ENCODE assay signal across 27 cellular contexts in the genomic region with DNA sequence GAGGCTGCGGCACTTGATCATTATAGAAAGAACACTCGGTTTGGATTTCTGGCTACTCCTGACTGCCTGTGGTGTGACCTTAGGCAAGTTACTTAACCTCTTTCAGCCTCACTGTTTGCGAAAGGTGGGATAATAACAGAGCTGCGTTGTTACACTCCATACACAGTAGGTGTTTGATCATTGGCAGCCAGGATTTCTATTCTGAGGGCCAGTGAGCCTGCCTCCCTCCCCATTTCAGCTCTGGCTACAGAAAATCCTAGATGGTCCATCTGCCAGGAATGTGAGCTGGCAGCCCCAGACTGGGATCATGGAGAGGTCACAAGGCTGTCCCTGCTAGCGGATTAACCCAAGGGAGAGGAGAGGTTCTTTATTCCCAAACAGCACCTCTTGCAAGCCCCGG. TPM values are rescaled to one million over a fixed set of nuclear protein-coding genes. Genes with fewer than 3 reads are reported as not detected.
A peak's percentile ranks its signal among the peaks of the same experiment; 100 is the strongest.
DNase-seq lines count a peak whose midpoint lies in the region; ATAC-seq and TF ChIP-seq lines count a peak whose summit lies in the region.
"Had no signal": no experiment of that assay in that cellular context is flagged by ENCODE, and none has a peak within 500 bp of the region (broad histone marks: within the 10 kb centered on the region; RNA-seq: fewer than 3 reads in every experiment).

No MANE protein-coding gene starts in this region.

- no peak for TF ChIP-seq POLR2A in gastroesophageal sphincter (IDR thresholded peaks at IDR 0.05)

- no peak overlapping the region for H3K27ac Mint-ChIP-seq in stimulated activated memory B cell treated with anti-CD40 and anti-IgM and Interleukin-4, amounts not matched to agents 10 μg/mL and 1 μg/mL and 100 μg/mL, for 72 hours
- H3K27ac Mint-ChIP-seq: activated CD4-positive, alpha-beta memory T cell treated with anti-CD3 and anti-CD28 coated beads for 36 hours; CD4-positive, alpha-beta memory T cell; stimulated activated naive CD8-positive, alpha-beta T cell treated with anti-CD3 and anti-CD28 coated beads, Interleukin-15, Interleukin-2, amounts not matched to agents 100 ng/mL and 50 ng/mL, for 24 hours; T-cell had no signal

- no peaks in the 10 kb centered on the region for H3K36me3 Mint-ChIP-seq in stimulated activated memory B cell treated with anti-CD40 and anti-IgM and Interleukin-4, amounts not matched to agents 10 μg/mL and 1 μg/mL and 100 μg/mL, for 72 hours
- H3K36me3 Mint-ChIP-seq: activated CD4-positive, alpha-beta memory T cell treated with anti-CD3 and anti-CD28 coated beads for 36 hours; CD4-positive, alpha-beta memory T cell; immature natural killer cell; T-cell had no signal

- ATAC-seq in gastroesophageal sphincter = no peak
- ATAC-seq in stimulated activated memory B cell treated with anti-CD40 and anti-IgM and Interleukin-4, amounts not matched to agents 10 μg/mL and 1 μg/mL and 100 μg/mL, for 72 hours = no peak
- ATAC-seq: activated CD4-positive, CD25-positive, alpha-beta regulatory T cell treated with anti-CD3 and anti-CD28 coated beads, Interleukin-2, amount 50 U/mL, for 24 hours; T-cell had no signal

- H3K27me3 Mint-ChIP-seq in stimulated activated memory B cell treated with anti-CD40 and anti-IgM and Interleukin-4, amounts not matched to agents 10 μg/mL and 1 μg/mL and 100 μg/mL, for 72 hours = peaks cover 75% of the 10 kb centered on the region

- H3K27ac ChIP-seq in WERI-Rb-1 (peak overlapping the region; percentile 87), gastroesophageal sphincter (peak overlapping the region; percentile 62 to 94 (median 86)), subcutaneous abdominal adipose tissue (ENCODE audit: low read depth, low read length) (peak overlapping the region; percentile 60)
- H3K27ac ChIP-seq: cardiac muscle cell, prostate gland, tibial artery had no signal

- H3K4me1 Mint-ChIP-seq in stimulated activated memory B cell treated with anti-CD40 and anti-IgM and Interleukin-4, amounts not matched to agents 10 μg/mL and 1 μg/mL and 100 μg/mL, for 72 hours = peaks cover 14% of the 10 kb centered on the region

- TF ChIP-seq CTCF in WERI-Rb-1 (IDR thresholded peaks at IDR 0.05; ENCODE audit: low read depth, low read length) (no peak), gastroesophageal sphincter (IDR thresholded peaks at IDR 0.05) (no peak)

- H3K4me1 ChIP-seq in gastroesophageal sphincter = peaks cover 0 to 86% (median 5%) of the 10 kb centered on the region in 3 donors
- H3K4me1 ChIP-seq in subcutaneous abdominal adipose tissue (ENCODE audit: control insufficient read depth in 5 of 5, insufficient read depth in 5 of 5, low read length in 5 of 5) = peaks cover 9 to 66% (median 60%) of the 10 kb centered on the region in 5 donors

- no peak for TF ChIP-seq EP300 in gastroesophageal sphincter (IDR thresholded peaks at IDR 0.05)

- DNase-seq in NCI-H146 (lab: John Stamatoyannopoulos, UW) = peak; percentile 6
- no peak for DNase-seq in NCI-H146 treated with DMSO at 0.1 percent for 48 hours (lab: John Stamatoyannopoulos, UW; ENCODE audit: unreplicated experiment)
- DNase-seq in WERI-Rb-1 = peak; percentile 93
- DNase-seq in stimulated activated naive CD4-positive, alpha-beta T cell treated with Interleukin-2 at 50 U/mL for 16 hours (lab: John Stamatoyannopoulos, UW) = no peak
- no peak for DNase-seq in DMS53 (lab: John Stamatoyannopoulos, UW)
- DNase-seq: activated CD4-positive, alpha-beta memory T cell treated with anti-CD3 and anti-CD28 coated beads for 36 hours; activated CD8-positive, alpha-beta memory T cell treated with anti-CD3 and anti-CD28 coated beads, Interleukin-2, amount 50 U/mL, for 4 hours; activated naive CD4-positive, alpha-beta T cell treated with anti-CD3 and anti-CD28 coated beads, Interleukin-2, amount 50 U/mL, for 16 hours; AML-193; amygdala; CD4-positive, alpha-beta memory T cell; DMS153; immature natural killer cell; KG1; mesendoderm; NCI-H1436 treated with DMSO at 0.1 percent for 48 hours; NCI-H526; RPMI8226; T-cell; tibial artery had no signal

- H3K27me3 ChIP-seq in WERI-Rb-1 (ENCODE audit: insufficient read depth, low read depth, severe bottlenecking) (no peaks in the 10 kb centered on the region), gastroesophageal sphincter (peaks cover 19% of the 10 kb centered on the region), subcutaneous abdominal adipose tissue (ENCODE audit: control insufficient read depth in 5 of 5, insufficient read depth in 4 of 5, low read length in 5 of 5) (peaks cover 0 to under 1% (median 0%) of the 10 kb centered on the region in 5 donors)

- H3K4me3 Mint-ChIP-seq in stimulated activated memory B cell treated with anti-CD40 and anti-IgM and Interleukin-4, amounts not matched to agents 10 μg/mL and 1 μg/mL and 100 μg/mL, for 72 hours = no peak overlapping the region
- H3K4me3 Mint-ChIP-seq: activated CD4-positive, alpha-beta memory T cell treated with anti-CD3 and anti-CD28 coated beads for 36 hours; immature natural killer cell; stimulated activated naive CD8-positive, alpha-beta T cell treated with anti-CD3 and anti-CD28 coated beads, Interleukin-15, Interleukin-2, amounts not matched to agents 100 ng/mL and 50 ng/mL, for 24 hours; T-cell had no signal

- H3K9me3 ChIP-seq in WERI-Rb-1 (ENCODE audit: severe bottlenecking) (peaks cover 3% of the 10 kb centered on the region), gastroesophageal sphincter (no peaks in the 10 kb centered on the region), subcutaneous abdominal adipose tissue (ENCODE audit: control insufficient read depth in 5 of 5, low read length in 5 of 5) (no peaks in the 10 kb centered on the region)
- H3K9me3 ChIP-seq: prostate gland, tibial artery had no signal

- H3K4me3 ChIP-seq in WERI-Rb-1 (ENCODE audit: low read depth, low read length) = peak overlapping the region; percentile 25; the same call in 1 of the 2 replicates
- H3K4me3 ChIP-seq in gastroesophageal sphincter = peak overlapping the region in 1 of 2 donors; percentile 77
- no peak overlapping the region for H3K4me3 ChIP-seq in subcutaneous abdominal adipose tissue (ENCODE audit: low read depth in 1 of 5, low read length in 5 of 5)
- H3K4me3 ChIP-seq: cardiac muscle cell, prostate gland, tibial artery had no signal

- peak overlapping the region in 1 of 5 donors; percentile 48 for H3K9ac ChIP-seq in subcutaneous abdominal adipose tissue (ENCODE audit: low read length in 5 of 5)

- H3K9me3 Mint-ChIP-seq in stimulated activated memory B cell treated with anti-CD40 and anti-IgM and Interleukin-4, amounts not matched to agents 10 μg/mL and 1 μg/mL and 100 μg/mL, for 72 hours = no peaks in the 10 kb centered on the region
- H3K9me3 Mint-ChIP-seq: activated CD4-positive, alpha-beta memory T cell treated with anti-CD3 and anti-CD28 coated beads for 36 hours; stimulated activated naive CD8-positive, alpha-beta T cell treated with anti-CD3 and anti-CD28 coated beads, Interleukin-15, Interleukin-2, amounts not matched to agents 100 ng/mL and 50 ng/mL, for 24 hours; T-cell had no signal

- 27 to 43% methylated on average over 4 to 6 of the region's 6 CpGs for WGBS in gastroesophageal sphincter (ENCODE audit: low coverage in 1 of 2), 2 donors

- H3K36me3 ChIP-seq in WERI-Rb-1 (peaks cover 48% of the 10 kb centered on the region), gastroesophageal sphincter (peaks cover 0 to 41% of the 10 kb centered on the region in 2 donors), subcutaneous abdominal adipose tissue (ENCODE audit: control insufficient read depth in 5 of 5, insufficient read depth in 5 of 5, low read length in 5 of 5) (peaks cover 0 to 9% (median 0%) of the 10 kb centered on the region in 5 donors)
- H3K36me3 ChIP-seq: cardiac muscle cell, prostate gland, tibial artery had no signal

RNA-seq across cellular contexts. Expression of gene KCNB1, which starts 2.7 kb away (rescaled TPM):
- 10 to 100 TPM; 26.3 to 44.1 (median 38.0) TPM for total RNA-seq in gastroesophageal sphincter
- total RNA-seq: activated CD4-positive, alpha-beta memory T cell treated with anti-CD3 and anti-CD28 coated beads for 36 hours; CD4-positive, alpha-beta memory T cell had no signal

Comparison
In these comparisons a context has a peak if more than half of its experiments do, and no peak if none do; other contexts are left out.
1. DNase-seq: peak in NCI-H146 (single experiment) and WERI-Rb-1 (single experiment); none in NCI-H146 treated with DMSO at 0.1 percent for 48 hours (single experiment), stimulated activated naive CD4-positive, alpha-beta T cell treated with Interleukin-2 at 50 U/mL for 16 hours (single experiment) and DMS53 (single experiment).
2. Peak in every context shown above with its lines, with median percentiles within 50 percentile points of each other: H3K27ac ChIP-seq.